Comparison of ENCODE assay signal across 8 cellular contexts in genomic region chr10:43076311-43076875, GRCh38. TPM values are rescaled to one million over a fixed set of nuclear protein-coding genes. Genes with fewer than 3 reads are reported as not detected.
DNase-seq lines count a peak whose midpoint lies in the region; ATAC-seq and TF ChIP-seq lines count a peak whose summit lies in the region.

No MANE protein-coding gene starts in this region.

- H3K4me3 ChIP-seq in cardiac fibroblast (replicated peaks in 1 of 2; ENCODE audit: low read depth in 2 of 2, low read length in 2 of 2) (peak overlapping the region; percentile 19 to 26), mesendoderm (ENCODE audit: low read length) (peak overlapping the region; percentile 41), vagina (peak overlapping the region; percentile 48 to 58), MM.1S (ENCODE audit: low read length) (no peak overlapping the region)

- H3K23ac ChIP-seq in mesendoderm (ENCODE audit: low read length) = no peak overlapping the region

- no peak overlapping the region for H2BK15ac ChIP-seq in mesendoderm (replicated peaks; ENCODE audit: low read depth)

- H2BK120ac ChIP-seq in mesendoderm (ENCODE audit: low read depth, low read length) = no peak overlapping the region

- TF ChIP-seq POLR2A in vagina (IDR thresholded peaks at IDR 0.05) = no peak

- no peak overlapping the region for H3K4ac ChIP-seq in mesendoderm (ENCODE audit: low read depth, low read length)

- H3K27ac ChIP-seq in mesendoderm (ENCODE audit: low read depth, low read length) (no peak overlapping the region), vagina (no peak overlapping the region), MM.1S (ENCODE audit: low read length) (no peak overlapping the region)

- H3K4me2 ChIP-seq in mesendoderm (ENCODE audit: low read length) (peak overlapping the region; percentile 49), MM.1S (ENCODE audit: low read depth, low read length) (no peak overlapping the region)

- H3K18ac ChIP-seq in mesendoderm (ENCODE audit: low read length) = no peak overlapping the region

- peak overlapping the region; percentile 50 for H3K56ac ChIP-seq in mesendoderm (ENCODE audit: low read length)

- H3K79me2 ChIP-seq in mesendoderm (ENCODE audit: control insufficient read depth, insufficient read depth, low read length) = no peaks in the 10 kb centered on the region
- H3K79me2 ChIP-seq in MM.1S (ENCODE audit: low read length) = no peaks in the 10 kb centered on the region

- intact Hi-C loops in vagina (cut with DNase I) = no loop called here

- H3K36me3 ChIP-seq in mesendoderm (ENCODE audit: control insufficient read depth, insufficient read depth, low read length) (no peaks in the 10 kb centered on the region), vagina (no peaks in the 10 kb centered on the region), MM.1S (replicated peaks; ENCODE audit: insufficient read depth, low read length) (no peaks in the 10 kb centered on the region)

- WGBS in mesendoderm (ENCODE audit: extremely low coverage, insufficient coverage, low lambda C conversion rate) = no CpG with 5 or more reads among the region's 45 CpGs

- no peak overlapping the region for H2BK5ac ChIP-seq in mesendoderm (ENCODE audit: low read length)

- H4K8ac ChIP-seq in mesendoderm (ENCODE audit: low read depth, low read length) = no peak overlapping the region

- DNase-seq in stimulated activated CD4-positive, alpha-beta T cell treated with anti-CD3 and anti-CD28 coated beads, Interleukin-15, amount 100 ng/mL, for 24 hours = peak; percentile 12
- DNase-seq in stimulated activated CD4-positive, alpha-beta T cell treated with anti-CD3 and anti-CD28 coated beads, Interleukin-4, amount 100 ng/mL, for 1 hour = no peak
- DNase-seq in cardiac fibroblast (ENCODE audit: low read depth in 2 of 2) (peak in 1 of 2 donors; percentile 23), mesendoderm (peak; percentile 40), vagina (ENCODE audit: extremely low spot score in 2 of 2) (no peak), MM.1S (no peak), NCI-H1694 (lab: John Stamatoyannopoulos, UW) (no peak)

- no peaks in the 10 kb centered on the region for H3K9me2 ChIP-seq in MM.1S (replicated peaks; ENCODE audit: insufficient read depth, low read length)

- H3K4me1 ChIP-seq in mesendoderm (ENCODE audit: control insufficient read depth, low read depth, low read length) = no peaks in the 10 kb centered on the region
- peaks cover 5% of the 10 kb centered on the region for H3K4me1 ChIP-seq in vagina
- no peaks in the 10 kb centered on the region for H3K4me1 ChIP-seq in MM.1S (ENCODE audit: low read length)

- no peak overlapping the region for H2AFZ ChIP-seq in MM.1S (ENCODE audit: low read length)

- no peaks in the 10 kb centered on the region for H4K20me1 ChIP-seq in MM.1S (ENCODE audit: insufficient read depth, low read length)

- TF ChIP-seq CTCF in cardiac fibroblast (IDR thresholded peaks at IDR 0.05; ENCODE audit: low read depth, low read length) = no peak
- TF ChIP-seq CTCF in vagina (IDR thresholded peaks at IDR 0.05) = no peak
- no peak for TF ChIP-seq CTCF in MM.1S (IDR thresholded peaks at IDR 0.05; ENCODE audit: low read length)

- no peak overlapping the region for H2AK5ac ChIP-seq in mesendoderm (ENCODE audit: low read length)

- no peak overlapping the region for H4K5ac ChIP-seq in mesendoderm (ENCODE audit: low read length)

- ATAC-seq in GM18520 (IDR thresholded peaks at IDR 0.05; ENCODE audit: unreplicated experiment) = no peak

- no peaks in the 10 kb centered on the region for H3K79me1 ChIP-seq in mesendoderm (ENCODE audit: low read length)

- H3K9ac ChIP-seq in mesendoderm (ENCODE audit: low read length) = peak overlapping the region; percentile 50
- H3K9ac ChIP-seq in MM.1S (ENCODE audit: low read length) = no peak overlapping the region

- H3K9me3 ChIP-seq in vagina = no peaks in the 10 kb centered on the region
- no peaks in the 10 kb centered on the region for H3K9me3 ChIP-seq in MM.1S (replicated peaks; ENCODE audit: insufficient read depth, low read length)

- peaks cover 10% of the 10 kb centered on the region for H3K27me3 ChIP-seq in mesendoderm (ENCODE audit: insufficient read depth, low read length, poor library complexity)
- no peaks in the 10 kb centered on the region for H3K27me3 ChIP-seq in vagina
- 0 out of 2 replicates have a peak, but pooled peaks cover 8% of the 10 kb centered on the region for H3K27me3 ChIP-seq in MM.1S (replicated peaks; ENCODE audit: insufficient read depth, low read length)

- H3F3A ChIP-seq in MM.1S (ENCODE audit: insufficient read depth, low read length) = no peaks in the 10 kb centered on the region

RNA-seq across cellular contexts. Expression of gene RET, which starts 0.5 kb away (rescaled TPM):
- polyA plus RNA-seq in mesendoderm (2013, experiment 1 of 2) = 9.2 TPM
- polyA plus RNA-seq in mesendoderm (2013, experiment 2 of 2) = 9.2 TPM
- total RNA-seq in vagina = 7.9 TPM

Comparison
In these comparisons a context has a peak if more than half of its experiments do, and no peak if none do; other contexts are left out.
1. DNase-seq: peak in stimulated activated CD4-positive, alpha-beta T cell treated with anti-CD3 and anti-CD28 coated beads, Interleukin-15, amount 100 ng/mL, for 24 hours (single experiment) and mesendoderm (single experiment); none in stimulated activated CD4-positive, alpha-beta T cell treated with anti-CD3 and anti-CD28 coated beads, Interleukin-4, amount 100 ng/mL, for 1 hour (single experiment), vagina (0 of 2), MM.1S (single experiment) and NCI-H1694 (single experiment).